In the genomic region with DNA sequence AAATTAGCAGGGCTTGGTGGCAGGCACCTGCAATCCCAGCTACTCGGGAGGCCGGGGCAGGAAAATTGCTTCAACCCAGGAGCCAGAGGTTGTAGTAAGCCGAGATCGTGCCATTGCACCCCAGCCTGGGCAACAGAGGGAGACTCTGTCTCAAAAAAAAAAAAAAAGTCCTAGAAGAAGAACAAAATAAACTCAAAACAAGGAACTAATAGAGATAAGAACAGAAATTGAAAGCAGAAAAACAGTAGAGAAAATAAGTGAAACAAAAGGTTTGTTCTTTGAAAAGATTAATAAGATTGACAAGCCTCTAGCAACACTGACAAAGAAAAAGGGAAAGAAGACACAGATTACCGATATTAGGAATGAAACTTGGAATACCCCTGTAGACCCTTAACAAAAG, we compare ENCODE assay signal across 1 cellular context.
TF ChIP-seq lines count a peak whose summit lies in the region.

No MANE protein-coding gene starts in this region.

TF ChIP-seq in GM12878, 131 proteins besides CTCF, POLR2A, EP300 and RAD21:
- TF ChIP-seq SUZ12 (IDR thresholded peaks at IDR 0.05; ENCODE audit: unreplicated experiment), result no peak
- TF ChIP-seq, protein P1, sequence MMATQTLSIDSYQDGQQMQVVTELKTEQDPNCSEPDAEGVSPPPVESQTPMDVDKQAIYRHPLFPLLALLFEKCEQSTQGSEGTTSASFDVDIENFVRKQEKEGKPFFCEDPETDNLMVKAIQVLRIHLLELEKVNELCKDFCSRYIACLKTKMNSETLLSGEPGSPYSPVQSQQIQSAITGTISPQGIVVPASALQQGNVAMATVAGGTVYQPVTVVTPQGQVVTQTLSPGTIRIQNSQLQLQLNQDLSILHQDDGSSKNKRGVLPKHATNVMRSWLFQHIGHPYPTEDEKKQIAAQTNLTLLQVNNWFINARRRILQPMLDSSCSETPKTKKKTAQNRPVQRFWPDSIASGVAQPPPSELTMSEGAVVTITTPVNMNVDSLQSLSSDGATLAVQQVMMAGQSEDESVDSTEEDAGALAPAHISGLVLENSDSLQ (IDR thresholded peaks at IDR 0.05), result peak; percentile 77
- TF ChIP-seq, protein P2, sequence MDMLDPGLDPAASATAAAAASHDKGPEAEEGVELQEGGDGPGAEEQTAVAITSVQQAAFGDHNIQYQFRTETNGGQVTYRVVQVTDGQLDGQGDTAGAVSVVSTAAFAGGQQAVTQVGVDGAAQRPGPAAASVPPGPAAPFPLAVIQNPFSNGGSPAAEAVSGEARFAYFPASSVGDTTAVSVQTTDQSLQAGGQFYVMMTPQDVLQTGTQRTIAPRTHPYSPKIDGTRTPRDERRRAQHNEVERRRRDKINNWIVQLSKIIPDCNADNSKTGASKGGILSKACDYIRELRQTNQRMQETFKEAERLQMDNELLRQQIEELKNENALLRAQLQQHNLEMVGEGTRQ (IDR thresholded peaks at IDR 0.05; ENCODE audit: borderline replicate concordance, low read depth, low read length), result no peak
- no peak for TF ChIP-seq BCL11A (IDR thresholded peaks at IDR 0.05; ENCODE audit: low read depth, low read length)
- TF ChIP-seq EGR1 (IDR thresholded peaks at IDR 0.05; ENCODE audit: borderline replicate concordance in 1 of 2, low read depth in 2 of 2, low read length in 2 of 2), result no peak
